8 cellular contexts compared by ENCODE assay signal in genomic region chr19:35213678-35214632, GRCh38. TPM values are rescaled to one million over a fixed set of nuclear protein-coding genes. Genes with fewer than 3 reads are reported as not detected.
DNase-seq lines count a peak whose midpoint lies in the region; ATAC-seq lines count a peak whose summit lies in the region.

No MANE protein-coding gene starts in this region.

- H3K4me3 Mint-ChIP-seq in central memory CD8-positive, alpha-beta T cell = peak overlapping the region; percentile 62

- peaks cover 56% of the 10 kb centered on the region for H3K4me1 Mint-ChIP-seq in central memory CD8-positive, alpha-beta T cell

- peak overlapping the region; percentile 100 for H3K27ac Mint-ChIP-seq in central memory CD8-positive, alpha-beta T cell (ENCODE audit: low read depth)

- H3K27me3 Mint-ChIP-seq in central memory CD8-positive, alpha-beta T cell = no peaks in the 10 kb centered on the region

- peak; percentile 44 for ATAC-seq in HG02571 (IDR thresholded peaks at IDR 0.05; ENCODE audit: unreplicated experiment)
- ATAC-seq in central memory CD8-positive, alpha-beta T cell (replicated peaks; ENCODE audit: extremely low read depth, poor library complexity, severe bottlenecking) = peak; percentile 50
- ATAC-seq in stimulated activated naive CD8-positive, alpha-beta T cell treated with anti-CD3 and anti-CD28 coated beads, Interleukin-15, Interleukin-2, amounts not matched to agents 100 U/mL and 50 U/mL, for 24 hours = peak; percentile 74

- peaks cover 21% of the 10 kb centered on the region for H3K36me3 Mint-ChIP-seq in central memory CD8-positive, alpha-beta T cell (ENCODE audit: insufficient read depth)

- DNase-seq in DMS79 treated with DMSO at 0.1 percent for 48 hours (lab: John Stamatoyannopoulos, UW) (peak; percentile 92), NCI-H2107 (lab: John Stamatoyannopoulos, UW) (peak; percentile 40), mucosa of gallbladder (ENCODE audit: low spot score) (peak; percentile 93), iPS-NIHi11 (ENCODE audit: low spot score) (no peak)
- peak; percentile 46 to 76 (median 58) for DNase-seq in activated CD4-positive, CD25-positive, alpha-beta regulatory T cell (lab: John Stamatoyannopoulos, UW)
- peak; percentile 53 to 85 for DNase-seq in central memory CD8-positive, alpha-beta T cell (ENCODE audit: low spot score in 2 of 2)
- DNase-seq in stimulated activated naive CD8-positive, alpha-beta T cell treated with anti-CD3 and anti-CD28 coated beads, Interleukin-15, Interleukin-2, amounts not matched to agents 100 U/mL and 50 U/mL, for 24 hours = peak; percentile 80

- no peaks in the 10 kb centered on the region for H3K9me3 Mint-ChIP-seq in central memory CD8-positive, alpha-beta T cell

RNA-seq across cellular contexts. Expression of gene FAM187B, which starts 14.6 kb away (rescaled TPM):
- total RNA-seq in mucosa of gallbladder = not detected

RNA-seq across cellular contexts. Expression of gene LSR, which starts 34.8 kb away (rescaled TPM):
- total RNA-seq in mucosa of gallbladder = 229 TPM

RNA-seq across cellular contexts. Expression of gene USF2, which starts 54.8 kb away (rescaled TPM):
- total RNA-seq in mucosa of gallbladder = 174 TPM

RNA-seq across cellular contexts. Expression of gene FXYD5, which starts 59.4 kb away (rescaled TPM):
- total RNA-seq in mucosa of gallbladder = 88.4 TPM
